In genomic region chr1:84146375-84147032, GRCh38 we compare ENCODE assay signal across 10 cellular contexts. TPM values are rescaled to one million over a fixed set of nuclear protein-coding genes. Genes with fewer than 3 reads are reported as not detected.
DNase-seq lines count a peak whose midpoint lies in the region; ATAC-seq lines count a peak whose summit lies in the region.
"Had no signal": no experiment of that assay in that cellular context is flagged by ENCODE, and none has a peak within 500 bp of the region (broad histone marks: within the 10 kb centered on the region; RNA-seq: fewer than 3 reads in every experiment).

No MANE protein-coding gene starts in this region.

- H3K4me3 Mint-ChIP-seq in activated CD4-positive, alpha-beta T cell treated with anti-CD3 and anti-CD28 coated beads for 36 hours, result peak overlapping the region; percentile 85
- H3K4me3 Mint-ChIP-seq in effector memory CD8-positive, alpha-beta T cell, result peak overlapping the region; percentile 87 to 94
- peak overlapping the region; percentile 94 for H3K4me3 Mint-ChIP-seq in stimulated activated naive CD8-positive, alpha-beta T cell treated with anti-CD3 and anti-CD28 coated beads, Interleukin-15, Interleukin-2, amounts not matched to agents 100 ng/mL and 50 ng/mL, for 24 hours
- H3K4me3 Mint-ChIP-seq: GM23338 had no signal

- H3K27me3 ChIP-seq in MG63 (no peaks in the 10 kb centered on the region), neuronal stem cell (ENCODE audit: control insufficient read depth in 3 of 3, insufficient read depth in 3 of 3, low read depth in 1 of 3, low read length in 3 of 3) (no peaks in the 10 kb centered on the region)

- no peak overlapping the region for H3K4me3 ChIP-seq in MG63
- no peak overlapping the region for H3K4me3 ChIP-seq in neuronal stem cell (ENCODE audit: low read length in 2 of 2)
- H3K4me3 ChIP-seq: GM23338 had no signal

- no peak overlapping the region for H3K23ac ChIP-seq in neuronal stem cell (ENCODE audit: low read depth, low read length, poor library complexity)

- no peaks in the 10 kb centered on the region for H3K9me3 Mint-ChIP-seq in activated CD4-positive, alpha-beta T cell treated with anti-CD3 and anti-CD28 coated beads for 36 hours (ENCODE audit: low read depth)
- H3K9me3 Mint-ChIP-seq in effector memory CD8-positive, alpha-beta T cell, result no peaks in the 10 kb centered on the region
- no peaks in the 10 kb centered on the region for H3K9me3 Mint-ChIP-seq in stimulated activated naive CD8-positive, alpha-beta T cell treated with anti-CD3 and anti-CD28 coated beads, Interleukin-15, Interleukin-2, amounts not matched to agents 100 ng/mL and 50 ng/mL, for 24 hours

- H3K9me3 ChIP-seq in MG63 (no peaks in the 10 kb centered on the region), neuronal stem cell (replicated peaks in 1 of 2; ENCODE audit: control insufficient read depth in 2 of 2, insufficient read depth in 1 of 2, low read depth in 1 of 2, low read length in 2 of 2) (no peaks in the 10 kb centered on the region)

- H3K36me3 ChIP-seq in MG63, result no peaks in the 10 kb centered on the region
- H3K36me3 ChIP-seq in neuronal stem cell (replicated peaks in 1 of 2; ENCODE audit: control insufficient read depth in 2 of 2, insufficient read depth in 2 of 2, low read length in 2 of 2), result no peaks in the 10 kb centered on the region

- no peak overlapping the region for H3K14ac ChIP-seq in neuronal stem cell (ENCODE audit: low read length)

- no peaks in the 10 kb centered on the region for H3K27me3 Mint-ChIP-seq in activated CD4-positive, alpha-beta T cell treated with anti-CD3 and anti-CD28 coated beads for 36 hours
- no peaks in the 10 kb centered on the region for H3K27me3 Mint-ChIP-seq in effector memory CD8-positive, alpha-beta T cell
- H3K27me3 Mint-ChIP-seq in stimulated activated naive CD8-positive, alpha-beta T cell treated with anti-CD3 and anti-CD28 coated beads, Interleukin-15, Interleukin-2, amounts not matched to agents 100 ng/mL and 50 ng/mL, for 24 hours, result no peaks in the 10 kb centered on the region

- H3K4me1 Mint-ChIP-seq in activated CD4-positive, alpha-beta T cell treated with anti-CD3 and anti-CD28 coated beads for 36 hours, result peaks cover 54% of the 10 kb centered on the region
- peaks cover 21 to 32% of the 10 kb centered on the region in 2 donors for H3K4me1 Mint-ChIP-seq in effector memory CD8-positive, alpha-beta T cell (ENCODE audit: low read depth in 2 of 2)
- H3K4me1 Mint-ChIP-seq in stimulated activated naive CD8-positive, alpha-beta T cell treated with anti-CD3 and anti-CD28 coated beads, Interleukin-15, Interleukin-2, amounts not matched to agents 100 ng/mL and 50 ng/mL, for 24 hours (ENCODE audit: low read depth), result peaks cover 75% of the 10 kb centered on the region

- H2BK5ac ChIP-seq in neuronal stem cell (ENCODE audit: low read length), result no peak overlapping the region

- no peak overlapping the region for H2BK12ac ChIP-seq in neuronal stem cell (ENCODE audit: low read length)

- H3K4ac ChIP-seq in neuronal stem cell (ENCODE audit: low read length), result no peak overlapping the region

- peaks cover 0 to 4% of the 10 kb centered on the region in 2 donors for H3K4me1 ChIP-seq in neuronal stem cell (ENCODE audit: control insufficient read depth in 2 of 2, insufficient read depth in 1 of 2, low read depth in 1 of 2, low read length in 2 of 2)

- no peak overlapping the region for H3K18ac ChIP-seq in neuronal stem cell (ENCODE audit: low read length)

- H3K4me2 ChIP-seq in neuronal stem cell (ENCODE audit: insufficient read depth, low read length, poor library complexity, severe bottlenecking), result no peak overlapping the region
- H3K4me2 ChIP-seq: GM23338 had no signal

- H3K79me1 ChIP-seq in neuronal stem cell (ENCODE audit: low read depth, low read length), result no peaks in the 10 kb centered on the region

- no peak overlapping the region for H2AK5ac ChIP-seq in neuronal stem cell (ENCODE audit: low read depth, low read length)

- no peak overlapping the region for H2BK15ac ChIP-seq in neuronal stem cell (ENCODE audit: low read length)

- H2AFZ ChIP-seq in neuronal stem cell (ENCODE audit: low read length), result no peak overlapping the region
- H2AFZ ChIP-seq: GM23338 had no signal

- peaks cover 7% of the 10 kb centered on the region for H3K36me3 Mint-ChIP-seq in activated CD4-positive, alpha-beta T cell treated with anti-CD3 and anti-CD28 coated beads for 36 hours (ENCODE audit: low read depth)
- peaks cover 18% of the 10 kb centered on the region for H3K36me3 Mint-ChIP-seq in effector memory CD8-positive, alpha-beta T cell (ENCODE audit: insufficient read depth)
- peaks cover 6% of the 10 kb centered on the region for H3K36me3 Mint-ChIP-seq in stimulated activated naive CD8-positive, alpha-beta T cell treated with anti-CD3 and anti-CD28 coated beads, Interleukin-15, Interleukin-2, amounts not matched to agents 100 ng/mL and 50 ng/mL, for 24 hours (ENCODE audit: low read depth)

- WGBS in neuronal stem cell (ENCODE audit: extremely low coverage in 2 of 2, insufficient read length in 2 of 2, insufficient replicate concordance in 1 of 2), 2 donors, result no CpG with 5 or more reads among the region's 4 CpGs

- intact Hi-C loops in activated CD4-positive, alpha-beta T cell treated with anti-CD3 and anti-CD28 coated beads for 36 hours (cut with DNase I, micrococcal nuclease), result loop anchor here (1.0 to 10.0 kb wide), 7 partner anchors 9 to 708 kb away; partner anchors contain the start of genes SSX2IP (in 2 of the 2), GNG5 (in 1 of the 2) and SPATA1 (in 1 of the 2)

- H4K91ac ChIP-seq in neuronal stem cell (ENCODE audit: low read depth, low read length, poor library complexity), result no peak overlapping the region

- H3K27ac Mint-ChIP-seq in activated CD4-positive, alpha-beta T cell treated with anti-CD3 and anti-CD28 coated beads for 36 hours, result peak overlapping the region; percentile 76
- H3K27ac Mint-ChIP-seq in effector memory CD8-positive, alpha-beta T cell, result peak overlapping the region; percentile 94 to 97
- H3K27ac Mint-ChIP-seq in stimulated activated naive CD8-positive, alpha-beta T cell treated with anti-CD3 and anti-CD28 coated beads, Interleukin-15, Interleukin-2, amounts not matched to agents 100 ng/mL and 50 ng/mL, for 24 hours, result peak overlapping the region; percentile 63
- H3K27ac Mint-ChIP-seq: GM23338 had no signal

- DNase-seq in activated CD4-positive, alpha-beta T cell treated with anti-CD3 and anti-CD28 coated beads for 36 hours, result no peak
- DNase-seq in activated CD4-positive, alpha-beta T cell treated with anti-CD3 and anti-CD28 coated beads, Interleukin-2, amount 50 U/mL, for 48 hours, result no peak
- peak; percentile 61 for DNase-seq in OCI-M1 (lab: John Stamatoyannopoulos, UW)
- DNase-seq in effector memory CD8-positive, alpha-beta T cell, result no peak
- DNase-seq in islet precursor cell, result no peak
- no peak for DNase-seq in MG63
- no peak for DNase-seq in neuronal stem cell (ENCODE audit: low spot score)
- DNase-seq: posterior cingulate gyrus had no signal

- no peak overlapping the region for H3K9ac ChIP-seq in neuronal stem cell (ENCODE audit: low read depth, low read length, poor library complexity)

- POLR2A ChIA-PET in activated CD4-positive, alpha-beta T cell treated with anti-CD3 and anti-CD28 coated beads for 36 hours (lab: Charles Lee), result interaction anchor here (0.7 kb wide), 1 partner anchor 360 kb away, joined by 3 read pairs; the partner anchor contains the start of genes GNG5 and SPATA1

- H3K27ac ChIP-seq in neuronal stem cell (replicated peaks; ENCODE audit: low read length), result no peak overlapping the region

- peak; percentile 63 for ATAC-seq in activated CD4-positive, alpha-beta T cell treated with anti-CD3 and anti-CD28 coated beads for 36 hours
- no peak for ATAC-seq in effector memory CD8-positive, alpha-beta T cell (replicated peaks)
- ATAC-seq: GM23338 had no signal

- CTCF ChIA-PET in activated CD4-positive, alpha-beta T cell treated with anti-CD3 and anti-CD28 coated beads for 36 hours (lab: Charles Lee), result interaction anchor here (0.7 to 4.5 kb wide), 9 partner anchors 8 to 572 kb away, joined by 3 to 44 read pairs (median 4); partner anchors contain the start of gene SAMD13

- H2BK120ac ChIP-seq in neuronal stem cell (ENCODE audit: low read depth, low read length), result no peak overlapping the region

- no peak overlapping the region for H4K8ac ChIP-seq in neuronal stem cell (ENCODE audit: low read depth, low read length)

RNA-seq across cellular contexts. Expression of gene PRKACB, which starts 2.4 kb away (rescaled TPM):
- 10 to 100 TPM; 22.2 to 25.5 TPM for total RNA-seq in activated CD4-positive, alpha-beta T cell treated with anti-CD3 and anti-CD28 coated beads for 36 hours
- total RNA-seq in MG63 (2014; rRNA removed; shearing (Covaris generic); ENCODE audit: low replicate concordance), result 6.7 and 8.2 TPM in 2 replicates
- polyA plus RNA-seq in neuronal stem cell (2013, experiment 1 of 2), result 20.6 TPM
- polyA plus RNA-seq in neuronal stem cell (2013, experiment 2 of 2), result 21.7 TPM
